Comparison of ENCODE assay signal across 1 cellular context in genomic region chr2:215019085-215019484, GRCh38.
TF ChIP-seq lines count a peak whose summit lies in the region.

No MANE protein-coding gene starts in this region.

TF ChIP-seq in SK-N-SH treated with all-trans-retinoic acid at 6 μM for 48 hours, 23 proteins besides CTCF, POLR2A, EP300 and RAD21 (continued from another document):
- no peak for TF ChIP-seq ISL1 (CRISPR knock-in tag; IDR thresholded peaks at IDR 0.05)
- no peak for TF ChIP-seq RARB (CRISPR knock-in tag; IDR thresholded peaks at IDR 0.05)
